Comparison of ENCODE assay signal across 25 cellular contexts in the genomic region with DNA sequence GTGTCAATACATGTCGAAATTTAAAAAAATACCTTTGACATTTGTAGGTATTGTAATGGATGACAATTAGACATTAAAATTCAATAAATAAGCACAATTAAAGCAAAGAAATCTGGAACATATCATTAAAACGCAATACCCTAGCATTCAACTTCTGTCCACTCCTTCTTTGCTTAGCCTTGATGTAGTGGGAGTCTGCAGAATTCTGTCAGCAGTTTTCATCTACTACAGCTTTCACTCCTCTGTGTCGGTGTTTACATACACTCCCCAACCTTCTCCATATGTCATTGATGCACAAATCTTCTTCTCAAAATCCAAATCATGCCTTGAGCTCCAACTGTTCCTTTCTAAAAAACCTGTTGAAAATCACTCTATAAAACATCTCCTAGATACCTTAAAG.
"Had no signal": no experiment of that assay in that cellular context is flagged by ENCODE, and none has a peak within 500 bp of the region (broad histone marks: within the 10 kb centered on the region; RNA-seq: fewer than 3 reads in every experiment).

No MANE protein-coding gene starts in this region.

- H3K4me3 ChIP-seq: coronary artery, esophagus muscularis mucosa, gastroesophageal sphincter, left lung, lower lobe of right lung, ovary, smooth muscle cell, suprapubic skin, transverse colon, upper lobe of right lung, uterus had no signal

- H3K4me1 Mint-ChIP-seq: naive thymus-derived CD8-positive, alpha-beta T cell; nephron progenitor cell; stimulated activated naive CD8-positive, alpha-beta T cell treated with anti-CD3 and anti-CD28 coated beads, Interleukin-15, amount 100 ng/mL, for 72 hours had no signal

- H3K27ac Mint-ChIP-seq: naive thymus-derived CD8-positive, alpha-beta T cell; nephron progenitor cell; stimulated activated naive CD8-positive, alpha-beta T cell treated with anti-CD3 and anti-CD28 coated beads, Interleukin-15, amount 100 ng/mL, for 72 hours had no signal

- H3K27ac ChIP-seq: coronary artery, esophagus muscularis mucosa, foreskin keratinocyte, gastroesophageal sphincter, left lung, lower lobe of right lung, ovary, suprapubic skin, transverse colon, upper lobe of right lung, uterus had no signal

- H3K4me2 ChIP-seq: smooth muscle cell had no signal

- H3K27me3 ChIP-seq: esophagus muscularis mucosa, foreskin keratinocyte, gastroesophageal sphincter, left lung, ovary, suprapubic skin, transverse colon, upper lobe of right lung, uterus had no signal

- DNase-seq: dermis blood vessel endothelial cell; effector memory CD4-positive, alpha-beta T cell; foreskin keratinocyte; left lung; lower lobe of right lung; naive thymus-derived CD8-positive, alpha-beta T cell; nephron progenitor cell; occipital lobe; ovary; retina; stimulated activated CD4-positive, alpha-beta T cell treated with anti-CD3 and anti-CD28 coated beads, Interleukin-12 subunit alpha, Interleukin-12 subunit beta, amount 100 ng/mL, for 4 hours; stimulated activated CD4-positive, alpha-beta T cell treated with anti-CD3 and anti-CD28 coated beads, Interleukin-1b, Interleukin-23, amount 100 ng/mL, for 48 hours; stimulated activated CD4-positive, alpha-beta T cell treated with anti-CD3 and anti-CD28 coated beads, Interleukin-4, amount 100 ng/mL, for 1 hour; stimulated activated CD8-positive, alpha-beta memory T cell treated with anti-CD3 and anti-CD28 coated beads, Interleukin-4, amount 100 ng/mL, for 48 hours; stimulated activated naive CD4-positive, alpha-beta T cell; stimulated activated naive CD8-positive, alpha-beta T cell treated with anti-CD3 and anti-CD28 coated beads, Interleukin-15, amount 100 ng/mL, for 72 hours; transverse colon; upper lobe of right lung; uterus had no signal

- H3K36me3 ChIP-seq: esophagus muscularis mucosa, gastroesophageal sphincter, left lung, lower lobe of right lung, ovary, suprapubic skin, transverse colon, upper lobe of right lung, uterus had no signal

- H3K4me3 Mint-ChIP-seq: naive thymus-derived CD8-positive, alpha-beta T cell; nephron progenitor cell; stimulated activated naive CD8-positive, alpha-beta T cell treated with anti-CD3 and anti-CD28 coated beads, Interleukin-15, amount 100 ng/mL, for 72 hours had no signal

- H3K36me3 Mint-ChIP-seq: naive thymus-derived CD8-positive, alpha-beta T cell had no signal

- H3K4me1 ChIP-seq: esophagus muscularis mucosa, foreskin keratinocyte, gastroesophageal sphincter, left lung, lower lobe of right lung, suprapubic skin, transverse colon, upper lobe of right lung, uterus had no signal

- H3K27me3 Mint-ChIP-seq: naive thymus-derived CD8-positive, alpha-beta T cell; stimulated activated naive CD8-positive, alpha-beta T cell treated with anti-CD3 and anti-CD28 coated beads, Interleukin-15, amount 100 ng/mL, for 72 hours had no signal

- ATAC-seq: foreskin keratinocyte; gastroesophageal sphincter; left lung; lower lobe of right lung; naive thymus-derived CD8-positive, alpha-beta T cell; sciatic nerve; stimulated activated naive CD8-positive, alpha-beta T cell treated with anti-CD3 and anti-CD28 coated beads, Interleukin-15, amount 100 ng/mL, for 72 hours; upper lobe of right lung had no signal

- H3K9me3 ChIP-seq: esophagus muscularis mucosa, gastroesophageal sphincter, lower lobe of right lung, ovary, suprapubic skin, transverse colon, uterus had no signal

- H3K9me3 Mint-ChIP-seq: nephron progenitor cell had no signal
